In genomic region chr7:51329696-51330263, GRCh38 we compare ENCODE assay signal across 1 cellular context.
TF ChIP-seq lines count a peak whose summit lies in the region.

No MANE protein-coding gene starts in this region.

TF ChIP-seq in K562, 482 proteins besides CTCF, POLR2A, EP300 and RAD21 (continued from another document):
- TF ChIP-seq ZBTB34 (CRISPR knock-in tag; IDR thresholded peaks at IDR 0.05) (0 out of 2 replicates have a peak, but pooled peaks have one; percentile 64), POLR3A (IDR thresholded peaks at IDR 0.05; ENCODE audit: borderline replicate concordance, extremely low read depth, insufficient read depth, insufficient read length) (no peak), PTTG1 (tag; IDR thresholded peaks at IDR 0.05; ENCODE audit: low read depth) (0 out of 2 replicates have a peak, but pooled peaks have one; percentile 23), NR4A1 (CRISPR knock-in tag; IDR thresholded peaks at IDR 0.05) (no peak), NR4A1 (tag; IDR thresholded peaks at IDR 0.05) (peak; percentile 53; the same call in 1 of the 2 replicates), C11orf30 (IDR thresholded peaks at IDR 0.05; ENCODE audit: low read depth) (no peak), ZFPM2 (CRISPR knock-in tag; IDR thresholded peaks at IDR 0.05) (no peak), CREB3 (tag; conservative IDR thresholded peaks at IDR 0.05; ENCODE audit: low read depth) (no peak), POLR3G (IDR thresholded peaks at IDR 0.05; ENCODE audit: extremely low read depth, insufficient read length, insufficient replicate concordance) (no peak), CC2D1A (IDR thresholded peaks at IDR 0.05) (no peak), CREB1 (IDR thresholded peaks at IDR 0.05) (no peak), CREB1 (CRISPR knock-in tag; IDR thresholded peaks at IDR 0.05) (no peak), ZEB2 (IDR thresholded peaks at IDR 0.05) (no peak), RBM25 (IDR thresholded peaks at IDR 0.05; ENCODE audit: low read depth, low read length, severe bottlenecking) (no peak), NR0B1 (IDR thresholded peaks at IDR 0.05; ENCODE audit: partially characterized antibody) (no peak), MAZ (CRISPR knock-in tag; conservative IDR thresholded peaks at IDR 0.05 in 1 of 2, IDR thresholded peaks at IDR 0.05 in 1 of 2) (no peak), DACH1 (IDR thresholded peaks at IDR 0.05; ENCODE audit: partially characterized antibody) (no peak), HDGF (IDR thresholded peaks at IDR 0.05) (no peak), PML (IDR thresholded peaks at IDR 0.05; ENCODE audit: low read length) (no peak), CCAR2 (IDR thresholded peaks at IDR 0.05; ENCODE audit: low read depth, low read length) (no peak), CCNT2 (IDR thresholded peaks at IDR 0.05; ENCODE audit: borderline replicate concordance, extremely low read depth, insufficient read length, low read depth, low read length) (no peak), ATF7 (IDR thresholded peaks at IDR 0.05) (no peak), PREB (CRISPR knock-in tag; IDR thresholded peaks at IDR 0.05) (no peak), NCOR1 (IDR thresholded peaks at IDR 0.05) (no peak), NFYB (IDR thresholded peaks at IDR 0.05; ENCODE audit: extremely low read depth, insufficient read length) (no peak), JUNB (CRISPR knock-in tag; conservative IDR thresholded peaks at IDR 0.05) (no peak), NFE2L1 (tag; IDR thresholded peaks at IDR 0.05; ENCODE audit: borderline replicate concordance, low read depth) (no peak)
